Comparison of ENCODE assay signal across 1 cellular context in the genomic region with DNA sequence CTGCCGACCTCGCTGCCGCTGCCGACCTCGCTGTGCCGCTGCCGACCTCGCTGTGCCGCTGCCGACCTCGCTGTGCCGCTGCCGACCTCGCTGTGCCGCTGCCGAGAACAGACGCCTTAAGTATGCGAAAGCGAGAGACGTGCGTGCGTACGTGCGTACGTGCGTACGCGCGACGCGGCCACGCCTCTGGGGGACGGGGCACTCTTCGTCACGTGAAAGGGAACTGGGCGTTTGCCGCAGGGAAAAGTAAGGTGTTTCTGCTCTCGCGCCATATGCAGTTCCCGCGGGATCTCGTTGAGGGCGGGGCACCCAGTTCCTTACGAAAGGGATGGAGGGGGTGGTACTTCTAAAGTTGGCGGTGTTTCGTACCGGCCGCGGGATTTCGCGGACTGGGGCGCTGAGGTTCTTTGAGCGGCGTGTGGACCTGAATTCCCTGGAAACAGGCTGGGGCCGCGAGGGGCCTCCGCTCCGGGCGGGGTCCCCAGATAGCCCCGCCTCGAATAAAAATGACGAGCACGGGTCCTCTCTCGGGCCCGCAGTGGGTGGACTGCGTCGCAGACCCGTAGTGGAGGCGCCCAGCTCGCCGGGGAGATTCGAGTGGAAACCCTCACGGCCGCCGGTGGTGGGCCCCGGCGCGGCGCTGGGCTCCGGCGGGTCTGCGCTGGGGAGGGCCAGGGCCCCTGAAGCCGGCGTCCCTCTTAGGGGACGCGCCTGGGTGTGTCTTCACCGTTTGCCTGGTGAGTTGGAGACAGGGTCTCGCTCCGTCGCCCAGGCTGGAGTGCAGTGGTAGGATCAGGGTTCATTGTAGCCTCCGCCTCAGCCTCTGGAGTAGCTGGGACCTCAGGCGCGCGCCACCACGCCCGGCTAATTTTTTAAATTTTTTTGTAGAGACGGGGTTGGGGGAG.
TF ChIP-seq lines count a peak whose summit lies in the region.

Gene EIF4A3 (minus strand): TSS at position 94 of the 905 bp plus-strand sequence. CDS start 167 bp downstream, outside the sequence.

TF ChIP-seq in GM12878, 131 proteins besides CTCF, POLR2A, EP300 and RAD21 (continued from another document):
- TF ChIP-seq HDAC6 (IDR thresholded peaks at IDR 0.05; ENCODE audit: unreplicated experiment) (peak; percentile 87), SMARCA5 (IDR thresholded peaks at IDR 0.05) (peak; percentile 92; the same call in 1 of the 2 replicates), POU2F2 (IDR thresholded peaks at IDR 0.05; ENCODE audit: borderline replicate concordance, low read depth, low read length) (peak; percentile 21; the same call in 1 of the 3 replicates), IKZF1 (conservative IDR thresholded peaks at IDR 0.05) (peak; percentile 63), DPF2 (IDR thresholded peaks at IDR 0.05) (peak; percentile 31; the same call in 1 of the 2 replicates)
